Comparison of ENCODE assay signal across 15 cellular contexts in the genomic region with DNA sequence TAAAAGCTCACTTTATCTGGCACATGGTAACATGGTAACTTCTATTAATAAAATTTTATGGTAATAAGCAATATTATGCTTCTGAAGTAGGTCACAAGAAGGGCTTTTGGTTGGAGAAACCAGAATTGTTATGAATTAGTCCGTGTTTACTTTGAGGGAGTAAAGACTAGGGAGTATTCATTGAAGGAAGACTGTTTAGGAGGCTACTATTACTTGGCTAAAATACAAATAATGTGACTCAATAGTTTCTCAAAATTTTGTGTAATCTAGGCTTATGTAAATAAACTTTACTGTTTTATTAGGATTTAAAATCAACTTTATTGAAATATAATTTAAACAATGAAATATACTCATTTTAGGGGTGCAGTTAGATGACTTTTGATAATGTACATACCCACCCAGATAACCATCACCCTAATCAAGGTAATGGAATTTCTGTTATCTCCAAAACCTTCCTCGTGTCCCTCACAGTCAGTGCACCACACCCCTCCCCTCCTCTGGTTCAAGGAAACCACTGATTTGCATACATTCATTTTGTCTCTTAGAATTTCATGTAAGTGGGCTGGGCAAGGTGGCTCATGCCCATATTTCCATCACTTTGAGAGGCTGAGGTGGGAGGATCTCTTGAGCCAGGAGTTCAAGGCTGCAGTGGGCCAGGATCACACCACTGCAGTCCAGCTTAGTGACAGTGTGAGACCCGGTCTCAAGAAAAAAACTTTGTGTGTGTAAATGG. TPM values are rescaled to one million over a fixed set of nuclear protein-coding genes. Genes with fewer than 3 reads are reported as not detected.
DNase-seq lines count a peak whose midpoint lies in the region; ATAC-seq and TF ChIP-seq lines count a peak whose summit lies in the region.
"Had no signal": no experiment of that assay in that cellular context is flagged by ENCODE, and none has a peak within 500 bp of the region (broad histone marks: within the 10 kb centered on the region; RNA-seq: fewer than 3 reads in every experiment).

No MANE protein-coding gene starts in this region.

- intact Hi-C loops in MCF 10A (cut with micrococcal nuclease) = no loop called here
- intact Hi-C loops in breast epithelium (cut with DNase I; ENCODE audit: low total_unique reads) = no loop called here
- intact Hi-C loops in esophagus squamous epithelium (cut with DNase I) = no loop called here

- no peak overlapping the region for H3K4me3 ChIP-seq in breast epithelium
- no peak overlapping the region for H3K4me3 ChIP-seq in esophagus squamous epithelium
- no peak overlapping the region for H3K4me3 ChIP-seq in subcutaneous abdominal adipose tissue (ENCODE audit: low read depth in 1 of 5, low read length in 5 of 5)
- H3K4me3 ChIP-seq: body of pancreas, spleen had no signal

- H3K27ac ChIP-seq in breast epithelium (no peak overlapping the region), esophagus squamous epithelium (peak overlapping the region in 3 of 4 donors; percentile 1 to 46 (median 11)), subcutaneous abdominal adipose tissue (ENCODE audit: low read depth, low read length) (peak overlapping the region; percentile 75)
- H3K27ac ChIP-seq: body of pancreas had no signal

- no peak for TF ChIP-seq CTCF in MCF 10A (IDR thresholded peaks at IDR 0.05; ENCODE audit: unreplicated experiment)
- TF ChIP-seq CTCF in breast epithelium (IDR thresholded peaks at IDR 0.05) = no peak
- no peak for TF ChIP-seq CTCF in esophagus squamous epithelium (IDR thresholded peaks at IDR 0.05)

- H3K27me3 ChIP-seq in breast epithelium = no peaks in the 10 kb centered on the region
- no peaks in the 10 kb centered on the region for H3K27me3 ChIP-seq in esophagus squamous epithelium
- no peaks in the 10 kb centered on the region for H3K27me3 ChIP-seq in subcutaneous abdominal adipose tissue (ENCODE audit: control insufficient read depth in 5 of 5, insufficient read depth in 4 of 5, low read length in 5 of 5)
- H3K27me3 ChIP-seq: body of pancreas, spleen had no signal

- H3K27me3 Mint-ChIP-seq in MCF 10A (ENCODE audit: insufficient read depth, unreplicated experiment) = no peaks in the 10 kb centered on the region
- no peaks in the 10 kb centered on the region for H3K27me3 Mint-ChIP-seq in stimulated activated memory B cell treated with anti-CD40 and anti-IgM and Interleukin-4, amounts not matched to agents 10 μg/mL and 1 μg/mL and 100 μg/mL, for 72 hours
- H3K27me3 Mint-ChIP-seq: activated T-helper 17 cell treated with anti-CD3 and anti-CD28 coated beads, Interleukin-2, amount 50 U/mL, for 72 hours had no signal

- H3K36me3 ChIP-seq in breast epithelium (no peaks in the 10 kb centered on the region), esophagus squamous epithelium (no peaks in the 10 kb centered on the region), subcutaneous abdominal adipose tissue (ENCODE audit: control insufficient read depth in 5 of 5, insufficient read depth in 5 of 5, low read length in 5 of 5) (no peaks in the 10 kb centered on the region)
- H3K36me3 ChIP-seq: spleen had no signal

- peak; percentile 27 for DNase-seq in MCF 10A (ENCODE audit: unreplicated experiment)
- DNase-seq in breast epithelium (ENCODE audit: low spot score in 2 of 2) = no peak
- peak; percentile 26 to 67 for DNase-seq in NCI-H526 (lab: John Stamatoyannopoulos, UW)
- no peak for DNase-seq in esophagus squamous epithelium (lab: John Stamatoyannopoulos, UW)
- DNase-seq in activated CD4-positive, CD25-positive, alpha-beta regulatory T cell (lab: John Stamatoyannopoulos, UW) = no peak
- DNase-seq: body of pancreas; DMS79 treated with DMSO at 0.1 percent for 48 hours; effector CD8-positive, alpha-beta T cell; kidney; NCI-H1105; spleen had no signal

- peak overlapping the region; percentile 65 for H3K27ac Mint-ChIP-seq in MCF 10A (ENCODE audit: low read depth, unreplicated experiment)
- no peak overlapping the region for H3K27ac Mint-ChIP-seq in stimulated activated memory B cell treated with anti-CD40 and anti-IgM and Interleukin-4, amounts not matched to agents 10 μg/mL and 1 μg/mL and 100 μg/mL, for 72 hours
- H3K27ac Mint-ChIP-seq: activated T-helper 17 cell treated with anti-CD3 and anti-CD28 coated beads, Interleukin-2, amount 50 U/mL, for 72 hours had no signal

- WGBS in esophagus squamous epithelium, 2 donors = 52 to 57% methylated on average over 3 of the region's 3 CpGs

- POLR2A ChIA-PET in MCF 10A (lab: Yijun Ruan, JAX) = no interaction called here

- no peaks in the 10 kb centered on the region for H3K36me3 Mint-ChIP-seq in MCF 10A (ENCODE audit: insufficient read depth, unreplicated experiment)
- H3K36me3 Mint-ChIP-seq in stimulated activated memory B cell treated with anti-CD40 and anti-IgM and Interleukin-4, amounts not matched to agents 10 μg/mL and 1 μg/mL and 100 μg/mL, for 72 hours = no peaks in the 10 kb centered on the region

- peaks cover 19% of the 10 kb centered on the region for H3K4me1 Mint-ChIP-seq in MCF 10A (ENCODE audit: insufficient read depth, unreplicated experiment)
- peaks cover 49% of the 10 kb centered on the region for H3K4me1 Mint-ChIP-seq in stimulated activated memory B cell treated with anti-CD40 and anti-IgM and Interleukin-4, amounts not matched to agents 10 μg/mL and 1 μg/mL and 100 μg/mL, for 72 hours

- CTCF ChIA-PET in MCF 10A (lab: Yijun Ruan, JAX) = interaction anchor here (0.6 to 2.4 kb wide), 2 partner anchors 13 to 85 kb away, joined by 5 to 8 read pairs; no protein-coding TSS in a partner anchor

- no peak overlapping the region for H3K4me3 Mint-ChIP-seq in MCF 10A (ENCODE audit: unreplicated experiment)
- H3K4me3 Mint-ChIP-seq in stimulated activated memory B cell treated with anti-CD40 and anti-IgM and Interleukin-4, amounts not matched to agents 10 μg/mL and 1 μg/mL and 100 μg/mL, for 72 hours = no peak overlapping the region
- H3K4me3 Mint-ChIP-seq: activated T-helper 17 cell treated with anti-CD3 and anti-CD28 coated beads, Interleukin-2, amount 50 U/mL, for 72 hours had no signal

- no peaks in the 10 kb centered on the region for H3K4me1 ChIP-seq in breast epithelium
- H3K4me1 ChIP-seq in esophagus squamous epithelium = peaks cover 5 to 45% (median 10%) of the 10 kb centered on the region in 3 donors
- H3K4me1 ChIP-seq in subcutaneous abdominal adipose tissue (ENCODE audit: control insufficient read depth in 5 of 5, insufficient read depth in 5 of 5, low read length in 5 of 5) = peaks cover 0 to 45% (median 19%) of the 10 kb centered on the region in 5 donors

- no peak for ATAC-seq in stimulated activated memory B cell treated with anti-CD40 and anti-IgM and Interleukin-4, amounts not matched to agents 10 μg/mL and 1 μg/mL and 100 μg/mL, for 72 hours
- no peak for ATAC-seq in HG03280 (IDR thresholded peaks at IDR 0.05; ENCODE audit: unreplicated experiment)
- ATAC-seq: activated T-helper 17 cell treated with anti-CD3 and anti-CD28 coated beads, Interleukin-2, amount 50 U/mL, for 72 hours; body of pancreas had no signal

- no peak overlapping the region for H3K9ac ChIP-seq in subcutaneous abdominal adipose tissue (ENCODE audit: low read length in 5 of 5)

- BruUV-seq in MCF 10A (replicated peaks; lab: Mats Ljungman, UMichigan) = no TSS peak

- H3K9me3 Mint-ChIP-seq in MCF 10A (ENCODE audit: unreplicated experiment) = no peaks in the 10 kb centered on the region
- H3K9me3 Mint-ChIP-seq in stimulated activated memory B cell treated with anti-CD40 and anti-IgM and Interleukin-4, amounts not matched to agents 10 μg/mL and 1 μg/mL and 100 μg/mL, for 72 hours = no peaks in the 10 kb centered on the region
- H3K9me3 Mint-ChIP-seq: activated T-helper 17 cell treated with anti-CD3 and anti-CD28 coated beads, Interleukin-2, amount 50 U/mL, for 72 hours had no signal

- H3K9me3 ChIP-seq in breast epithelium (no peaks in the 10 kb centered on the region), esophagus squamous epithelium (no peaks in the 10 kb centered on the region), subcutaneous abdominal adipose tissue (ENCODE audit: control insufficient read depth in 5 of 5, low read length in 5 of 5) (no peaks in the 10 kb centered on the region)
- H3K9me3 ChIP-seq: body of pancreas, spleen had no signal

- TF ChIP-seq POLR2A in breast epithelium (IDR thresholded peaks at IDR 0.05) = no peak
- no peak for TF ChIP-seq POLR2A in esophagus squamous epithelium (IDR thresholded peaks at IDR 0.05)

RNA-seq across cellular contexts. Expression of a gene that starts 15.6 kb away (rescaled TPM):
- total RNA-seq in MCF 10A (2022) (50.4 and 58.5 TPM in 2 replicates), breast epithelium (10 to 100 TPM; 44.3 to 58.2 (median 48.8) TPM), esophagus squamous epithelium (10 to 100 TPM; 29.1 to 49.4 (median 31.1) TPM)

Comparison
In these comparisons a context has a peak if more than half of its experiments do, and no peak if none do; other contexts are left out.
1. DNase-seq: peak in MCF 10A (single experiment) and NCI-H526 (2 of 2); none in breast epithelium (0 of 2), esophagus squamous epithelium (single experiment) and activated CD4-positive, CD25-positive, alpha-beta regulatory T cell (0 of 4).
2. H3K27ac ChIP-seq: peak in esophagus squamous epithelium (3 of 4) and subcutaneous abdominal adipose tissue (single experiment); none in breast epithelium (0 of 2).